In genomic region chr18:10608450-10608849, GRCh38 we compare ENCODE assay signal across 8 cellular contexts.
DNase-seq lines count a peak whose midpoint lies in the region; ATAC-seq, FAIRE-seq and TF ChIP-seq lines count a peak whose summit lies in the region.
"Not testable (repeated sequence)": the region's sequence is repeated elsewhere in the genome, so short reads cannot be mapped to it uniquely, and the experiment has no call there.

No MANE protein-coding gene starts in this region.

- H3K79me2 ChIP-seq in DND-41 (ENCODE audit: insufficient read depth, low read length); MM.1S (ENCODE audit: low read length); GM12878 (ENCODE audit: control insufficient read depth, insufficient read depth, low read length): not testable (repeated sequence)

- H3K9me3 Mint-ChIP-seq in activated T-cell treated with anti-CD3 and anti-CD28 coated beads, Interleukin-2, amount 50 U/mL, for 72 hours, result not testable (repeated sequence)
- H3K9me3 Mint-ChIP-seq in naive thymus-derived CD4-positive, alpha-beta T cell, result peaks cover 0 to 16% (median 10%) of the 10 kb centered on the region in 11 donors
- H3K9me3 Mint-ChIP-seq in stimulated activated naive CD8-positive, alpha-beta T cell treated with anti-CD3 and anti-CD28 coated beads, Interleukin-15, amount 100 ng/mL, for 72 hours, result peaks cover 0 to 18% of the 10 kb centered on the region in 2 donors

- H3K4me1 ChIP-seq in DND-41 (ENCODE audit: insufficient read depth, low read length); MM.1S (ENCODE audit: low read length); GM12878 (ENCODE audit: control insufficient read depth, insufficient read depth, low read length); naive thymus-derived CD4-positive, alpha-beta T cell (ENCODE audit: control insufficient read depth in 2 of 2, insufficient read depth in 2 of 2, low read length in 2 of 2): not testable (repeated sequence)

- FAIRE-seq in GM12878 (lab: Jason Lieb, UNC), result not testable (repeated sequence)

- H3K36me3 ChIP-seq in DND-41 (ENCODE audit: insufficient read depth, low read length); MM.1S (replicated peaks; ENCODE audit: insufficient read depth, low read length); SK-N-MC (ENCODE audit: insufficient read depth, low read length); GM12878 (ENCODE audit: control insufficient read depth in 2 of 2, insufficient read depth in 2 of 2, low read length in 1 of 2); naive thymus-derived CD4-positive, alpha-beta T cell (ENCODE audit: control insufficient read depth in 2 of 3, insufficient read depth in 3 of 3, low read length in 3 of 3): not testable (repeated sequence)

- CTCF ChIA-PET in GM12878 (lab: Yijun Ruan, JAX); naive thymus-derived CD4-positive, alpha-beta T cell (lab: Charles Lee): not testable (repeated sequence)

- WGBS in GM12878 (ENCODE audit: insufficient coverage, insufficient replicate concordance, low lambda C conversion rate, missing lambda C conversion rate), result 30% methylated on average over 3 of the region's 3 CpGs

- not testable (repeated sequence) for H4K20me1 ChIP-seq in DND-41 (ENCODE audit: insufficient read depth, low read length); MM.1S (ENCODE audit: insufficient read depth, low read length); GM12878 (ENCODE audit: control insufficient read depth, insufficient read depth)

- TF ChIP-seq CTCF in DND-41 (IDR thresholded peaks at IDR 0.05; ENCODE audit: borderline replicate concordance, extremely low read depth, low read length, poor library complexity, severe bottlenecking); MM.1S (IDR thresholded peaks at IDR 0.05; ENCODE audit: low read length); GM12878 (IDR thresholded peaks at IDR 0.05 in 2 of 3, conservative IDR thresholded peaks at IDR 0.05 in 1 of 3; ENCODE audit: control insufficient read depth in 2 of 3, extremely low read depth in 1 of 3, insufficient read depth in 1 of 3, low read depth in 3 of 3, low read length in 3 of 3): not testable (repeated sequence)

- H3K36me3 Mint-ChIP-seq in activated T-cell treated with anti-CD3 and anti-CD28 coated beads, Interleukin-2, amount 50 U/mL, for 72 hours (ENCODE audit: insufficient read depth in 2 of 2); naive thymus-derived CD4-positive, alpha-beta T cell: not testable (repeated sequence)

- ATAC-seq in DND-41 (ENCODE audit: insufficient read depth, low read depth) (peak; percentile 79), GM12878 (peak; percentile 69), left lobe of liver (peak; percentile 75)
- peak; percentile 72 to 85 for ATAC-seq in activated T-cell treated with anti-CD3 and anti-CD28 coated beads, Interleukin-2, amount 50 U/mL, for 72 hours (replicated peaks in 1 of 2)
- ATAC-seq in naive thymus-derived CD4-positive, alpha-beta T cell, result peak; percentile 16
- ATAC-seq in stimulated activated naive CD8-positive, alpha-beta T cell treated with anti-CD3 and anti-CD28 coated beads, Interleukin-15, amount 100 ng/mL, for 72 hours, result peak; percentile 78

- H2AFZ ChIP-seq in DND-41 (ENCODE audit: low read depth, low read length); MM.1S (ENCODE audit: low read length); GM12878 (ENCODE audit: control insufficient read depth, low read depth, low read length): not testable (repeated sequence)

- H3K27me3 ChIP-seq in DND-41 (ENCODE audit: insufficient read depth, low read length, poor library complexity); MM.1S (replicated peaks; ENCODE audit: insufficient read depth, low read length); GM12878 (replicated peaks in 1 of 2; ENCODE audit: control insufficient read depth in 2 of 2, insufficient read depth in 2 of 2, low read length in 1 of 2); naive thymus-derived CD4-positive, alpha-beta T cell (ENCODE audit: control insufficient read depth in 2 of 2, insufficient read depth in 2 of 2, low read length in 2 of 2): not testable (repeated sequence)

- H3K4me2 ChIP-seq in DND-41 (ENCODE audit: insufficient read depth, low read length); MM.1S (ENCODE audit: low read depth, low read length); GM12878 (ENCODE audit: control insufficient read depth, insufficient read depth): not testable (repeated sequence)

- not testable (repeated sequence) for H3K9ac ChIP-seq in DND-41 (ENCODE audit: low read depth, low read length); MM.1S (ENCODE audit: low read length); SK-N-MC (ENCODE audit: insufficient read length); GM12878 (ENCODE audit: control insufficient read depth, insufficient read depth, low read length)

- intact Hi-C loops in GM12878 (cut with micrococcal nuclease; ENCODE audit: unreplicated experiment); naive thymus-derived CD4-positive, alpha-beta T cell (cut with micrococcal nuclease): not testable (repeated sequence)

- not testable (repeated sequence) for H3K27ac Mint-ChIP-seq in activated T-cell treated with anti-CD3 and anti-CD28 coated beads, Interleukin-2, amount 50 U/mL, for 72 hours; naive thymus-derived CD4-positive, alpha-beta T cell; stimulated activated naive CD8-positive, alpha-beta T cell treated with anti-CD3 and anti-CD28 coated beads, Interleukin-15, amount 100 ng/mL, for 72 hours

- POLR2A ChIA-PET in GM12878 (lab: Charles Lee); naive thymus-derived CD4-positive, alpha-beta T cell (lab: Charles Lee): not testable (repeated sequence)

- H3K4me3 ChIP-seq in DND-41 (ENCODE audit: low read depth in 1 of 2, low read length in 2 of 2); MM.1S (ENCODE audit: low read length); SK-N-MC; GM12878; naive thymus-derived CD4-positive, alpha-beta T cell (ENCODE audit: low read length): not testable (repeated sequence)

- not testable (repeated sequence) for H3K9me3 ChIP-seq in DND-41 (ENCODE audit: insufficient read depth, low read length, severe bottlenecking); MM.1S (replicated peaks; ENCODE audit: insufficient read depth, low read length); SK-N-MC (ENCODE audit: low read depth, low read length); GM12878 (replicated peaks; ENCODE audit: control insufficient read depth, insufficient read depth, low read length); naive thymus-derived CD4-positive, alpha-beta T cell (ENCODE audit: control insufficient read depth in 2 of 3, low read length in 3 of 3)

- TF ChIP-seq RAD21 in GM12878 (IDR thresholded peaks at IDR 0.05; ENCODE audit: insufficient read depth, low read depth, low read length), result not testable (repeated sequence)

- not testable (repeated sequence) for TF ChIP-seq EP300 in GM12878 (IDR thresholded peaks at IDR 0.05; ENCODE audit: borderline replicate concordance in 1 of 2, control insufficient read depth in 1 of 2, low read depth in 2 of 2, low read length in 2 of 2)

- BruUV-seq in GM12878 (replicated peaks; lab: Mats Ljungman, UMichigan), result not testable (repeated sequence)

- not testable (repeated sequence) for TF ChIP-seq POLR2A in GM12878 (IDR thresholded peaks at IDR 0.05; ENCODE audit: low read depth, low read length)

- H3K27me3 Mint-ChIP-seq in activated T-cell treated with anti-CD3 and anti-CD28 coated beads, Interleukin-2, amount 50 U/mL, for 72 hours (ENCODE audit: low read depth); naive thymus-derived CD4-positive, alpha-beta T cell; stimulated activated naive CD8-positive, alpha-beta T cell treated with anti-CD3 and anti-CD28 coated beads, Interleukin-15, amount 100 ng/mL, for 72 hours: not testable (repeated sequence)

- H3K9me2 ChIP-seq in MM.1S (replicated peaks; ENCODE audit: insufficient read depth, low read length), result not testable (repeated sequence)

- not testable (repeated sequence) for H3F3A ChIP-seq in MM.1S (ENCODE audit: insufficient read depth, low read length)

- RAD21 ChIA-PET in GM12878 (lab: Charles Lee; ENCODE audit: unreplicated experiment), result not testable (repeated sequence)

- in situ Hi-C loops in GM12878 (cut with MboI), result loop anchor here (5.0 kb wide), 1 partner anchor 1619 kb away; no protein-coding TSS in a partner anchor

- H3K4me1 Mint-ChIP-seq in activated T-cell treated with anti-CD3 and anti-CD28 coated beads, Interleukin-2, amount 50 U/mL, for 72 hours (ENCODE audit: low read depth); naive thymus-derived CD4-positive, alpha-beta T cell; stimulated activated naive CD8-positive, alpha-beta T cell treated with anti-CD3 and anti-CD28 coated beads, Interleukin-15, amount 100 ng/mL, for 72 hours: not testable (repeated sequence)

- not testable (repeated sequence) for H3K4me3 Mint-ChIP-seq in activated T-cell treated with anti-CD3 and anti-CD28 coated beads, Interleukin-2, amount 50 U/mL, for 72 hours; naive thymus-derived CD4-positive, alpha-beta T cell; stimulated activated naive CD8-positive, alpha-beta T cell treated with anti-CD3 and anti-CD28 coated beads, Interleukin-15, amount 100 ng/mL, for 72 hours

- SMC1A ChIA-PET in GM12878 (lab: Charles Lee; ENCODE audit: uncharacterized antibody, unreplicated experiment), result not testable (repeated sequence)

- DNase-seq in DND-41; SK-N-MC (ENCODE audit: low read depth, low spot score); activated T-cell treated with anti-CD3 and anti-CD28 coated beads, Interleukin-2, amount 50 U/mL, for 72 hours; GM12878 (ENCODE audit: low read depth, low spot score); left lobe of liver (ENCODE audit: low spot score); stimulated activated naive CD8-positive, alpha-beta T cell treated with anti-CD3 and anti-CD28 coated beads, Interleukin-15, amount 100 ng/mL, for 72 hours: not testable (repeated sequence)
- peak; percentile 33 for DNase-seq in MM.1S
- DNase-seq in naive thymus-derived CD4-positive, alpha-beta T cell, result peak in 1 of 9 donors; percentile 15

- not testable (repeated sequence) for H3K27ac ChIP-seq in DND-41 (ENCODE audit: low read length); GM12878 (ENCODE audit: control insufficient read depth, insufficient read depth); naive thymus-derived CD4-positive, alpha-beta T cell (ENCODE audit: low read depth, low read length)
- peak overlapping the region; percentile 23; the same call in 1 of the 2 replicates for H3K27ac ChIP-seq in MM.1S (ENCODE audit: low read length)
- peak overlapping the region; percentile 50; the same call in 1 of the 2 replicates for H3K27ac ChIP-seq in SK-N-MC

Comparison
In these comparisons a context has a peak if more than half of its experiments do, and no peak if none do; other contexts are left out.
1. ATAC-seq: peak in every context shown above with its lines; median percentile 79 in DND-41; 78 in activated T-cell treated with anti-CD3 and anti-CD28 coated beads, Interleukin-2, amount 50 U/mL, for 72 hours; 78 in stimulated activated naive CD8-positive, alpha-beta T cell treated with anti-CD3 and anti-CD28 coated beads, Interleukin-15, amount 100 ng/mL, for 72 hours; 75 in left lobe of liver; 69 in GM12878; 16 in naive thymus-derived CD4-positive, alpha-beta T cell.